In genomic region chr17:3986270-3986938, GRCh38 we compare ENCODE assay signal across 16 cellular contexts. TPM values are rescaled to one million over a fixed set of nuclear protein-coding genes. Genes with fewer than 3 reads are reported as not detected.
A peak's percentile ranks its signal among the peaks of the same experiment; 100 is the strongest.
DNase-seq lines count a peak whose midpoint lies in the region; ATAC-seq, FAIRE-seq and TF ChIP-seq lines count a peak whose summit lies in the region.
"Had no signal": no experiment of that assay in that cellular context is flagged by ENCODE, and none has a peak within 500 bp of the region (broad histone marks: within the 10 kb centered on the region; RNA-seq: fewer than 3 reads in every experiment).

No MANE protein-coding gene starts in this region.

- no peak; the same call in 1 of the 2 replicates for ATAC-seq in HCT116
- ATAC-seq in HG03095 (IDR thresholded peaks at IDR 0.05; ENCODE audit: unreplicated experiment) = no peak
- no peak for ATAC-seq in left lung
- ATAC-seq: T-helper 17 cell had no signal

- DNase-seq in HCT116 (ENCODE audit: low read depth, low spot score) (no peak), bronchial epithelial cell (ENCODE audit: low read depth) (peak; percentile 49), HK-2 (ENCODE audit: unreplicated experiment) (no peak), left lung (no peak), glomerular visceral epithelial cell (ENCODE audit: extremely low spot score) (no peak)
- DNase-seq: Kasumi-1, NCI-H524 treated with DMSO at 0.1 percent for 48 hours, T-helper 17 cell had no signal

- CTCF ChIA-PET in HCT116 (lab: Charles Lee) = no interaction called here

- no peak for TF ChIP-seq CTCF in HCT116 (IDR thresholded peaks at IDR 0.05 in 2 of 3, conservative IDR thresholded peaks at IDR 0.05 in 1 of 3; ENCODE audit: borderline replicate concordance in 1 of 3, insufficient read depth in 1 of 3, low read depth in 2 of 3, low read length in 2 of 3)
- TF ChIP-seq CTCF in bronchial epithelial cell (IDR thresholded peaks at IDR 0.05; ENCODE audit: insufficient read depth, low read length, severe bottlenecking) = no peak
- no peak for TF ChIP-seq CTCF in liver (IDR thresholded peaks at IDR 0.05; ENCODE audit: low read depth, low read length, missing input control)
- TF ChIP-seq CTCF in left lung (IDR thresholded peaks at IDR 0.05) = no peak

- TF ChIP-seq RAD21 in HCT116 (IDR thresholded peaks at IDR 0.05; ENCODE audit: low read depth) (no peak), liver (IDR thresholded peaks at IDR 0.05) (no peak)

- no peaks in the 10 kb centered on the region for H3K36me3 ChIP-seq in BLaER1
- no peaks in the 10 kb centered on the region for H3K36me3 ChIP-seq in HCT116 (ENCODE audit: control insufficient read depth in 1 of 2, insufficient read depth in 2 of 2, low read length in 2 of 2)
- no peaks in the 10 kb centered on the region for H3K36me3 ChIP-seq in bronchial epithelial cell (ENCODE audit: control insufficient read depth, insufficient read depth, low read length)
- H3K36me3 ChIP-seq in liver (ENCODE audit: control insufficient read depth in 4 of 4, insufficient read depth in 3 of 4, low read depth in 1 of 4, low read length in 3 of 4) = no peaks in the 10 kb centered on the region
- H3K36me3 ChIP-seq in left lung = no peaks in the 10 kb centered on the region
- H3K36me3 ChIP-seq: esophagus muscularis mucosa, Peyer's patch had no signal

- no peaks in the 10 kb centered on the region for H3K79me2 ChIP-seq in HCT116 (ENCODE audit: insufficient read depth, low read length)
- H3K79me2 ChIP-seq: hepatocyte had no signal

- 0 out of 2 replicates have a peak overlapping the region, but pooled peaks have one; percentile 15 for H3K9ac ChIP-seq in BLaER1
- H3K9ac ChIP-seq in HCT116 (ENCODE audit: low read length) = no peak overlapping the region
- no peak overlapping the region for H3K9ac ChIP-seq in liver (ENCODE audit: low read depth in 1 of 2, low read length in 2 of 2)

- 0 out of 2 replicates have a peak, but pooled peaks cover 4% of the 10 kb centered on the region for H3K9me3 ChIP-seq in BLaER1
- H3K9me3 ChIP-seq in HCT116 (ENCODE audit: control insufficient read depth in 1 of 2, insufficient read depth in 1 of 2, low read depth in 1 of 2, low read length in 2 of 2) = no peaks in the 10 kb centered on the region
- H3K9me3 ChIP-seq in liver (ENCODE audit: control insufficient read depth in 4 of 4, low read length in 3 of 4) = no peaks in the 10 kb centered on the region
- no peaks in the 10 kb centered on the region for H3K9me3 ChIP-seq in left lung
- H3K9me3 ChIP-seq: esophagus muscularis mucosa, Peyer's patch had no signal

- H3K27me3 ChIP-seq in BLaER1 = no peaks in the 10 kb centered on the region
- no peaks in the 10 kb centered on the region for H3K27me3 ChIP-seq in HCT116 (ENCODE audit: insufficient read depth, low read length)
- H3K27me3 ChIP-seq in bronchial epithelial cell (ENCODE audit: control insufficient read depth, insufficient read depth, low read length) = peaks cover 6% of the 10 kb centered on the region
- H3K27me3 ChIP-seq in liver (ENCODE audit: control insufficient read depth in 4 of 4, insufficient read depth in 4 of 4, low read length in 3 of 4) = no peaks in the 10 kb centered on the region
- H3K27me3 ChIP-seq in left lung = peaks cover 0 to 12% of the 10 kb centered on the region in 2 donors
- H3K27me3 ChIP-seq: hepatocyte, Peyer's patch had no signal

- BruUV-seq in HCT116 (replicated peaks; lab: Mats Ljungman, UMichigan) = no TSS peak

- no peak overlapping the region for H3K27ac ChIP-seq in BLaER1
- no peak overlapping the region for H3K27ac ChIP-seq in HCT116 (ENCODE audit: low read depth, low read length)
- no peak overlapping the region for H3K27ac ChIP-seq in liver (ENCODE audit: low read depth in 1 of 2, low read length in 2 of 2)
- H3K27ac ChIP-seq in left lung = peak overlapping the region in 1 of 2 donors; percentile 48
- H3K27ac ChIP-seq: hepatocyte, HL-60, Peyer's patch had no signal

- POLR2A ChIA-PET in HCT116 (lab: Charles Lee) = interaction anchor here (1.3 kb wide), 1 partner anchor 18 kb away, joined by 3 read pairs; no protein-coding TSS in a partner anchor

- intact Hi-C loops in HCT116 (cut with micrococcal nuclease) (no loop called here), left lung (cut with DNase I) (no loop called here)

- H2AFZ ChIP-seq in HCT116 (ENCODE audit: low read depth, low read length, poor library complexity, severe bottlenecking) = no peak overlapping the region
- H2AFZ ChIP-seq: hepatocyte had no signal

- H3K4me3 ChIP-seq in BLaER1 (0 out of 2 replicates have a peak overlapping the region, but pooled peaks have one; percentile 14), HCT116 (replicated peaks in 1 of 2; ENCODE audit: low read depth in 1 of 2, low read length in 2 of 2) (no peak overlapping the region), bronchial epithelial cell (ENCODE audit: low read depth, low read length) (no peak overlapping the region), liver (ENCODE audit: low read depth in 1 of 3, low read length in 3 of 3) (no peak overlapping the region), left lung (no peak overlapping the region)
- H3K4me3 ChIP-seq: esophagus muscularis mucosa, hepatocyte, Peyer's patch had no signal

- peak overlapping the region; percentile 73 for H3K4me2 ChIP-seq in BLaER1
- H3K4me2 ChIP-seq in HCT116 (ENCODE audit: low read length) = peak overlapping the region; percentile 8; the same call in 1 of the 2 replicates
- H3K4me2 ChIP-seq: hepatocyte had no signal

- H3K4me1 ChIP-seq in BLaER1 (peaks cover 38% of the 10 kb centered on the region), HCT116 (ENCODE audit: control insufficient read depth in 1 of 2, insufficient read depth in 2 of 2, low read length in 2 of 2) (peaks cover 0 to 5% of the 10 kb centered on the region in 2 experiments; a peak in 2 of 4 replicates), liver (ENCODE audit: control insufficient read depth in 4 of 4, insufficient read depth in 4 of 4, low read length in 3 of 4) (peaks cover 2 to 17% (median 11%) of the 10 kb centered on the region in 4 donors), left lung (peaks cover 7 to 16% of the 10 kb centered on the region in 2 donors)

- no peaks in the 10 kb centered on the region for H3K9me2 ChIP-seq in HCT116 (ENCODE audit: insufficient read depth)

- RAD21 ChIA-PET in HCT116 (lab: Charles Lee; ENCODE audit: low non-redundant PET in 1 of 2, low total read pairs in 2 of 2, uncharacterized antibody in 2 of 2, unreplicated experiment in 2 of 2) = no interaction called here

- no peak for FAIRE-seq in bronchial epithelial cell (lab: Jason Lieb, UNC)
- FAIRE-seq: H54 had no signal

- H4K20me1 ChIP-seq in BLaER1 = no peaks in the 10 kb centered on the region
- no peaks in the 10 kb centered on the region for H4K20me1 ChIP-seq in HCT116 (ENCODE audit: insufficient read depth)

- no peak for TF ChIP-seq POLR2A in HCT116 (IDR thresholded peaks at IDR 0.05; ENCODE audit: borderline replicate concordance, extremely low read depth, insufficient read depth, insufficient read length)

- WGBS in liver = 24% methylated on average over 16 of the region's 16 CpGs

TF ChIP-seq in HCT116, 20 proteins besides CTCF, POLR2A, EP300 and RAD21 (continues in another document):
- no peak for TF ChIP-seq ZNF274 (IDR thresholded peaks at IDR 0.05; ENCODE audit: low read depth, low read length)
- no peak for TF ChIP-seq YY1 (IDR thresholded peaks at IDR 0.05; ENCODE audit: extremely low read depth, insufficient replicate concordance, low read depth, low read length)

TF ChIP-seq in liver, 16 proteins besides CTCF, POLR2A, EP300 and RAD21 (continues in another document):
- TF ChIP-seq EGR1 (IDR thresholded peaks at IDR 0.05; ENCODE audit: low read depth in 2 of 2) (no peak), HNF4A (conservative IDR thresholded peaks at IDR 0.05) (peak; percentile 90), FOXA1 (IDR thresholded peaks at IDR 0.05) (no peak), JUND (IDR thresholded peaks at IDR 0.05) (no peak), MAX (IDR thresholded peaks at IDR 0.05) (no peak), ZBTB33 (IDR thresholded peaks at IDR 0.05) (no peak), ATF3 (IDR thresholded peaks at IDR 0.05) (no peak), TAF1 (conservative IDR thresholded peaks at IDR 0.05) (no peak), GABPA (IDR thresholded peaks at IDR 0.05 in 1 of 2, conservative IDR thresholded peaks at IDR 0.05 in 1 of 2) (no peak), NR2F2 (IDR thresholded peaks at IDR 0.05) (peak; percentile 98)

RNA-seq across cellular contexts. Expression of gene ATP2A3, which starts 22.2 kb away (rescaled TPM):
- total RNA-seq in HCT116 (2021; ENCODE audit: unreplicated experiment) = 23.1 TPM
- 18.9 and 23.7 TPM in 2 replicates for polyA plus RNA-seq in HCT116 (2012)
- under 0.01 and 0.13 TPM in 2 replicates for total RNA-seq in bronchial epithelial cell
- 10 to 100 TPM in 1 of 2 donors, 1 to 10 TPM in 1; 4.6 to 17.1 TPM for total RNA-seq in liver
- polyA plus RNA-seq in liver = 1 to 10 TPM; 1.4 to 1.8 TPM
- total RNA-seq in left lung = 10 to 100 TPM; 12.7 to 53.5 TPM
